Comparison of ENCODE assay signal across 20 cellular contexts in genomic region chr5:131564229-131564652, GRCh38.
DNase-seq lines count a peak whose midpoint lies in the region; ATAC-seq and TF ChIP-seq lines count a peak whose summit lies in the region.
"Had no signal": no experiment of that assay in that cellular context is flagged by ENCODE, and none has a peak within 500 bp of the region (broad histone marks: within the 10 kb centered on the region; RNA-seq: fewer than 3 reads in every experiment).

No MANE protein-coding gene starts in this region.

- H3K79me1 ChIP-seq in neuronal stem cell (ENCODE audit: low read depth, low read length) = no peaks in the 10 kb centered on the region

- peaks cover 34% of the 10 kb centered on the region for H3K4me1 Mint-ChIP-seq in T-helper 17 cell

- TF ChIP-seq CTCF in cardiac muscle cell (IDR thresholded peaks at IDR 0.05; ENCODE audit: low read depth, low read length) = no peak
- no peak for TF ChIP-seq CTCF in left ventricle myocardium inferior (IDR thresholded peaks at IDR 0.05; ENCODE audit: borderline replicate concordance)
- TF ChIP-seq CTCF in tibial artery (IDR thresholded peaks at IDR 0.05) = no peak

- H3K9me3 ChIP-seq in cardiac muscle cell (ENCODE audit: low read depth) = no peaks in the 10 kb centered on the region
- no peaks in the 10 kb centered on the region for H3K9me3 ChIP-seq in left ventricle myocardium inferior (replicated peaks)
- no peaks in the 10 kb centered on the region for H3K9me3 ChIP-seq in T-helper 17 cell (ENCODE audit: control insufficient read depth, low read length, poor library complexity, severe bottlenecking)
- H3K9me3 ChIP-seq in iPS-20b (ENCODE audit: insufficient read depth, low read depth, low read length) = no peaks in the 10 kb centered on the region
- H3K9me3 ChIP-seq in neuronal stem cell (replicated peaks in 1 of 2; ENCODE audit: control insufficient read depth in 2 of 2, insufficient read depth in 1 of 2, low read depth in 1 of 2, low read length in 2 of 2) = no peaks in the 10 kb centered on the region
- H3K9me3 ChIP-seq in tibial artery = no peaks in the 10 kb centered on the region
- H3K9me3 ChIP-seq: BE2C had no signal

- no peak overlapping the region for H3K23ac ChIP-seq in neuronal stem cell (ENCODE audit: low read depth, low read length, poor library complexity)

- H2BK5ac ChIP-seq in neuronal stem cell (ENCODE audit: low read length) = no peak overlapping the region

- ATAC-seq in T-helper 17 cell = no peak
- no peak for ATAC-seq in GM18511 (IDR thresholded peaks at IDR 0.05; ENCODE audit: unreplicated experiment)
- ATAC-seq: Right ventricle myocardium inferior had no signal

- no peak overlapping the region for H3K18ac ChIP-seq in neuronal stem cell (ENCODE audit: low read length)

- no peaks in the 10 kb centered on the region for H3K27me3 Mint-ChIP-seq in T-helper 17 cell
- H3K27me3 Mint-ChIP-seq: CD4-positive, alpha-beta memory T cell had no signal

- H3K36me3 Mint-ChIP-seq in T-helper 17 cell (ENCODE audit: low read depth) = no peaks in the 10 kb centered on the region

- H3K4me3 ChIP-seq in cardiac muscle cell (no peak overlapping the region), left ventricle myocardium inferior (no peak overlapping the region), iPS-20b (ENCODE audit: low read length) (no peak overlapping the region), neuronal stem cell (ENCODE audit: low read length in 2 of 2) (no peak overlapping the region), tibial artery (no peak overlapping the region)

- H2BK120ac ChIP-seq in neuronal stem cell (ENCODE audit: low read depth, low read length) = no peak overlapping the region

- no peak overlapping the region for H3K4ac ChIP-seq in neuronal stem cell (ENCODE audit: low read length)

- H3K27ac Mint-ChIP-seq in T-helper 17 cell = peak overlapping the region; percentile 29

- H3K4me1 ChIP-seq in cardiac muscle cell (ENCODE audit: low read depth) (peaks cover 7% of the 10 kb centered on the region), left ventricle myocardium inferior (no peaks in the 10 kb centered on the region), iPS-20b (ENCODE audit: insufficient read depth, low read length) (peaks cover 14% of the 10 kb centered on the region; the same call in 1 of the 2 replicates), neuronal stem cell (ENCODE audit: control insufficient read depth in 2 of 2, insufficient read depth in 1 of 2, low read depth in 1 of 2, low read length in 2 of 2) (peaks cover 3 to 4% of the 10 kb centered on the region in 2 donors), tibial artery (no peaks in the 10 kb centered on the region)

- H3K9ac ChIP-seq in iPS-20b (ENCODE audit: low read depth, low read length) (peak overlapping the region; percentile 29; the same call in 1 of the 2 replicates), neuronal stem cell (ENCODE audit: low read depth, low read length, poor library complexity) (no peak overlapping the region)

- no peak overlapping the region for H3K4me3 Mint-ChIP-seq in T-helper 17 cell

- DNase-seq in cardiac muscle cell (ENCODE audit: low read depth in 1 of 2, low spot score in 1 of 2) (no peak), left ventricle myocardium inferior (no peak), T-helper 17 cell (no peak), neuronal stem cell (ENCODE audit: low spot score) (no peak), tibial artery (no peak), SIG-M5 treated with dmso at 0.1 percent for 504 hours (lab: John Stamatoyannopoulos, UW; ENCODE audit: unreplicated experiment) (no peak)
- DNase-seq: BE2C; Calu3; CD4-positive, alpha-beta memory T cell; GF-D8; GOT3; NCI-H1417; NCI-H187; NCI-H2107; NCI-H510A; NCI-H748 treated with DMSO at 0.1 percent for 48 hours; NK-92 treated with Interleukin-12 subunit alpha and Interleukin-12 subunit beta, amount 100 ng/mL, for 24 hours had no signal

- H4K8ac ChIP-seq in neuronal stem cell (ENCODE audit: low read depth, low read length) = no peak overlapping the region

- H4K91ac ChIP-seq in neuronal stem cell (ENCODE audit: low read depth, low read length, poor library complexity) = no peak overlapping the region

- H2AFZ ChIP-seq in neuronal stem cell (ENCODE audit: low read length) = no peak overlapping the region

- no peak overlapping the region for H2BK15ac ChIP-seq in neuronal stem cell (ENCODE audit: low read length)

- H3K27me3 ChIP-seq in cardiac muscle cell (no peaks in the 10 kb centered on the region), left ventricle myocardium inferior (ENCODE audit: low read depth) (no peaks in the 10 kb centered on the region), iPS-20b (ENCODE audit: insufficient read depth, low read length) (no peaks in the 10 kb centered on the region), neuronal stem cell (ENCODE audit: control insufficient read depth in 3 of 3, insufficient read depth in 3 of 3, low read depth in 1 of 3, low read length in 3 of 3) (no peaks in the 10 kb centered on the region), tibial artery (no peaks in the 10 kb centered on the region)
- H3K27me3 ChIP-seq: BE2C had no signal

- H3K27ac ChIP-seq in cardiac muscle cell (peak overlapping the region; percentile 47), left ventricle myocardium inferior (replicated peaks) (no peak overlapping the region), iPS-20b (ENCODE audit: low read length) (no peak overlapping the region), neuronal stem cell (replicated peaks; ENCODE audit: low read length) (peak overlapping the region; percentile 1), tibial artery (no peak overlapping the region)

- H2BK12ac ChIP-seq in neuronal stem cell (ENCODE audit: low read length) = no peak overlapping the region

- H3K36me3 ChIP-seq in cardiac muscle cell = no peaks in the 10 kb centered on the region
- H3K36me3 ChIP-seq in left ventricle myocardium inferior = no peaks in the 10 kb centered on the region
- 0 out of 2 replicates have a peak, but pooled peaks cover 7% of the 10 kb centered on the region for H3K36me3 ChIP-seq in iPS-20b (ENCODE audit: insufficient read depth, low read depth, low read length)
- H3K36me3 ChIP-seq in neuronal stem cell (replicated peaks in 1 of 2; ENCODE audit: control insufficient read depth in 2 of 2, insufficient read depth in 2 of 2, low read length in 2 of 2) = peaks cover 0 to 12% of the 10 kb centered on the region in 2 donors
- H3K36me3 ChIP-seq in tibial artery = peaks cover 0 to 5% (median 0%) of the 10 kb centered on the region in 3 donors
- H3K36me3 ChIP-seq: BE2C had no signal

- WGBS in neuronal stem cell (ENCODE audit: extremely low coverage in 2 of 2, insufficient read length in 2 of 2, insufficient replicate concordance in 1 of 2), 2 donors = no CpG with 5 or more reads among the region's 4 CpGs

- H3K14ac ChIP-seq in neuronal stem cell (ENCODE audit: low read length) = no peak overlapping the region

- intact Hi-C loops in left ventricle myocardium inferior (cut with micrococcal nuclease) = no loop called here
- intact Hi-C loops in tibial artery (cut with DNase I; ENCODE audit: low total_unique reads) = no loop called here

- no peak overlapping the region for H3K4me2 ChIP-seq in neuronal stem cell (ENCODE audit: insufficient read depth, low read length, poor library complexity, severe bottlenecking)

- H2AK5ac ChIP-seq in neuronal stem cell (ENCODE audit: low read depth, low read length) = no peak overlapping the region

Comparison
In these comparisons a context has a peak if more than half of its experiments do, and no peak if none do; other contexts are left out.
1. H3K27ac ChIP-seq: peak in cardiac muscle cell (single experiment) and neuronal stem cell (single experiment); none in left ventricle myocardium inferior (single experiment), iPS-20b (single experiment) and tibial artery (0 of 2).